In genomic region chr9:470041-470781, GRCh38 we compare ENCODE assay signal across 1 cellular context.
TF ChIP-seq lines count a peak whose summit lies in the region.

No MANE protein-coding gene starts in this region.

TF ChIP-seq in HepG2, 621 proteins besides CTCF, POLR2A, EP300 and RAD21 (continued from another document and continues in another):
- no peak for TF ChIP-seq KIAA2018 (CRISPR knock-in tag; IDR thresholded peaks at IDR 0.05; ENCODE audit: borderline replicate concordance)
- no peak for TF ChIP-seq ZBTB8A (CRISPR knock-in tag; IDR thresholded peaks at IDR 0.05; ENCODE audit: borderline replicate concordance, low read depth)
- TF ChIP-seq AHR (CRISPR knock-in tag; IDR thresholded peaks at IDR 0.05), result no peak
- TF ChIP-seq MYPOP (CRISPR knock-in tag; IDR thresholded peaks at IDR 0.05), result 0 out of 2 replicates have a peak, but pooled peaks have one; percentile 65
- no peak for TF ChIP-seq FOXM1 (CRISPR knock-in tag; IDR thresholded peaks at IDR 0.05)
- TF ChIP-seq TFDP2 (CRISPR knock-in tag; IDR thresholded peaks at IDR 0.05), result peak; percentile 79
- TF ChIP-seq POLR2AphosphoS2 (IDR thresholded peaks at IDR 0.05; ENCODE audit: low read depth, low read length), result no peak
- TF ChIP-seq ZNF30 (CRISPR knock-in tag; IDR thresholded peaks at IDR 0.05), result no peak
- no peak for TF ChIP-seq PRDM10 (CRISPR knock-in tag; IDR thresholded peaks at IDR 0.05; ENCODE audit: low read depth)
- TF ChIP-seq ZNF776 (CRISPR knock-in tag; IDR thresholded peaks at IDR 0.05), result no peak; the same call in 1 of the 2 replicates
- TF ChIP-seq SETDB1 (CRISPR knock-in tag; IDR thresholded peaks at IDR 0.05; ENCODE audit: borderline replicate concordance), result no peak
- no peak for TF ChIP-seq ZBTB2 (CRISPR knock-in tag; IDR thresholded peaks at IDR 0.05; ENCODE audit: low read depth)
- TF ChIP-seq HOXA5 (CRISPR knock-in tag; IDR thresholded peaks at IDR 0.05), result no peak
- TF ChIP-seq ZNF781 (CRISPR knock-in tag; IDR thresholded peaks at IDR 0.05; ENCODE audit: borderline replicate concordance, not compliant biosample characterization), result peak; percentile 60
- peak; percentile 36; the same call in 1 of the 2 replicates for TF ChIP-seq DRAP1 (CRISPR knock-in tag; IDR thresholded peaks at IDR 0.05)
- peak; percentile 55; the same call in 1 of the 2 replicates for TF ChIP-seq ZNF766 (CRISPR knock-in tag; IDR thresholded peaks at IDR 0.05; ENCODE audit: borderline replicate concordance)
- no peak for TF ChIP-seq SRF (IDR thresholded peaks at IDR 0.05; ENCODE audit: low read depth, low read length)
- no peak for TF ChIP-seq ZNF180 (CRISPR knock-in tag; IDR thresholded peaks at IDR 0.05; ENCODE audit: borderline replicate concordance, low read depth)
- no peak for TF ChIP-seq RARG (CRISPR knock-in tag; IDR thresholded peaks at IDR 0.05; ENCODE audit: low read depth)
- no peak for TF ChIP-seq ZNF282 (IDR thresholded peaks at IDR 0.05; ENCODE audit: partially characterized antibody)
- TF ChIP-seq GTF2F1 (IDR thresholded peaks at IDR 0.05; ENCODE audit: low read length), result no peak
- no peak for TF ChIP-seq ZMAT5 (CRISPR knock-in tag; IDR thresholded peaks at IDR 0.05; ENCODE audit: borderline replicate concordance, low read depth)
- no peak for TF ChIP-seq MED8 (CRISPR knock-in tag; IDR thresholded peaks at IDR 0.05; ENCODE audit: insufficient replicate concordance)
- no peak for TF ChIP-seq ZBTB40 (IDR thresholded peaks at IDR 0.05)
- TF ChIP-seq ZBTB40 (CRISPR knock-in tag; IDR thresholded peaks at IDR 0.05), result no peak
